Comparison of ENCODE assay signal across 8 cellular contexts in the genomic region with DNA sequence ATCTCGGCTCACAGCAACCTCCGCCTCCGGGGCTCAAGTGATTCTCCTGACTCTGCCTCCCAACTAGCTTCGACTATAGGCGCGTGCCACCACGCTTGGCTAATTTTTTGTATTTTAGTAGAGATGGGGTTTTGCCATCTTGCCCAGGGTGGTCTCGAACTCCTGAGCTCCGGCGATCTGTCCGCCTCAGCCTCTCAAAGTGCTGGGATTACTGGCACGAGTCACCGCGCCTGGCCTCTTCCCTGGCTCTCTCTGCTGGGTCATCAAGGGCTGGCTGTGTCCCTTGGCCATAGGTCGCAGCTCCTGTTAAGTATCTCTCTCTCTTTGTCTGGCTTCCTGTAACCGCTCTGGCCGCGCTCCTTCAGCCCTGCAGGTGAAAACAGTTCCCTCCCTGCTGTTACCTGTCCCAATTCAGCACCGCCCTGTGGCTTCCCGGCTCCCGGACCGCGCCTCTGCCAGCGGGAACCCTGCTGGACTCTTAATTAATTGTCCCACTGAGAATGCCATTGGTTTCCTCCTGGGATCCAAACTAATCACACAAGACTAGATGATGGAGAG. TPM values are rescaled to one million over a fixed set of nuclear protein-coding genes. Genes with fewer than 3 reads are reported as not detected.
DNase-seq lines count a peak whose midpoint lies in the region; ATAC-seq and TF ChIP-seq lines count a peak whose summit lies in the region.

No MANE protein-coding gene starts in this region.

- CTCF ChIA-PET in PC-9 (lab: Charles Lee) = no interaction called here

- TF ChIP-seq CTCF in PC-9 (conservative IDR thresholded peaks at IDR 0.05) (no peak), endodermal cell (conservative IDR thresholded peaks at IDR 0.05) (no peak), natural killer cell (IDR thresholded peaks at IDR 0.05) (no peak)

- WGBS in endodermal cell (ENCODE audit: insufficient coverage in 1 of 2, insufficient read length in 1 of 2), 2 experiments = 44 to 62% methylated on average over 16 to 24 of the region's 24 CpGs

- peak overlapping the region; percentile 49 for H3K9ac ChIP-seq in endodermal cell (ENCODE audit: extremely low read depth, low read length, poor library complexity, severe bottlenecking)

- H3K27ac Mint-ChIP-seq in endodermal cell (peak overlapping the region; percentile 54), natural killer cell (peak overlapping the region; percentile 31 to 77)

- peaks cover 15% of the 10 kb centered on the region for H3K4me1 ChIP-seq in PC-9 (replicated peaks; ENCODE audit: insufficient read depth)
- H3K4me1 ChIP-seq in endodermal cell (ENCODE audit: control insufficient read depth, insufficient read depth, low read length) = peaks cover 8% of the 10 kb centered on the region

- POLR2A ChIA-PET in PC-9 (lab: Charles Lee; ENCODE audit: unreplicated experiment) = interaction anchor here (0.6 to 0.7 kb wide), 2 partner anchors 170 to 278 kb away, joined by 3 to 4 read pairs; no protein-coding TSS in a partner anchor

- H3F3A ChIP-seq in PC-9 (ENCODE audit: insufficient read depth, low read depth) = peaks cover 13% of the 10 kb centered on the region

- TSS peak; percentile 70 for BruUV-seq in PC-9 (replicated peaks; lab: Mats Ljungman, UMichigan)

- H3K4me3 ChIP-seq in PC-9 (peak overlapping the region; percentile 78), endodermal cell (ENCODE audit: low read length) (peak overlapping the region; percentile 81)

- no peaks in the 10 kb centered on the region for H3K79me2 ChIP-seq in PC-9 (ENCODE audit: low read depth)

- H3K36me3 Mint-ChIP-seq in endodermal cell (ENCODE audit: low read depth) (peaks cover 6% of the 10 kb centered on the region), natural killer cell (no peaks in the 10 kb centered on the region)

- H3K4me2 ChIP-seq in PC-9 = peak overlapping the region; percentile 93

- no peaks in the 10 kb centered on the region for H3K9me2 ChIP-seq in PC-9 (ENCODE audit: insufficient read depth)

- no peaks in the 10 kb centered on the region for H4K20me1 ChIP-seq in PC-9 (ENCODE audit: insufficient read depth)

- in situ Hi-C loops in G401 (cut with HindIII; ENCODE audit: low sequenced_read_pairs) = no loop called here

- DNase-seq in G401 (ENCODE audit: low spot score) (peak; percentile 89), PC-9 (peak; percentile 72 to 77), endodermal cell (no peak), natural killer cell (no peak), SK-N-DZ (ENCODE audit: low spot score) (no peak)
- DNase-seq in activated CD4-positive, CD25-positive, alpha-beta regulatory T cell treated with anti-CD3 and anti-CD28 coated beads, Interleukin-2, amount 50 U/mL, for 72 hours = no peak

- H3K4me3 Mint-ChIP-seq in endodermal cell (peak overlapping the region; percentile 70), natural killer cell (peak overlapping the region; percentile 91)

- H3K9me3 ChIP-seq in PC-9 (ENCODE audit: insufficient read depth, low read depth) = no peaks in the 10 kb centered on the region
- no peaks in the 10 kb centered on the region for H3K9me3 ChIP-seq in endodermal cell (ENCODE audit: control insufficient read depth, low read length)

- H2AFZ ChIP-seq in PC-9 = peak overlapping the region; percentile 83

- H3K27me3 ChIP-seq in PC-9 (ENCODE audit: insufficient read depth, low read depth) (no peaks in the 10 kb centered on the region), endodermal cell (ENCODE audit: control insufficient read depth, insufficient read depth, low read length, poor library complexity, severe bottlenecking) (peaks cover 12% of the 10 kb centered on the region)

- intact Hi-C loops in PC-9 (cut with micrococcal nuclease; ENCODE audit: unreplicated experiment) = loop anchor here (10.0 kb wide), 1 partner anchor 193 kb away; no protein-coding TSS in a partner anchor
- intact Hi-C loops in natural killer cell (cut with micrococcal nuclease) = no loop called here

- no peaks in the 10 kb centered on the region for H3K9me3 Mint-ChIP-seq in endodermal cell
- H3K9me3 Mint-ChIP-seq in natural killer cell = no peaks in the 10 kb centered on the region

- H3K27ac ChIP-seq in PC-9 (peak overlapping the region; percentile 46), endodermal cell (ENCODE audit: low read depth, low read length) (no peak overlapping the region)

- H3K4me1 Mint-ChIP-seq in endodermal cell (peaks cover 25% of the 10 kb centered on the region), natural killer cell (peaks cover 21 to 28% of the 10 kb centered on the region in 2 donors)

- H3K36me3 ChIP-seq in PC-9 (ENCODE audit: low read depth) (no peaks in the 10 kb centered on the region), endodermal cell (ENCODE audit: control insufficient read depth, insufficient read depth, low read length) (no peaks in the 10 kb centered on the region)

- ATAC-seq in natural killer cell (no peak), GM21528 (IDR thresholded peaks at IDR 0.05; ENCODE audit: low FRiP score, unreplicated experiment) (no peak), GM18867 (IDR thresholded peaks at IDR 0.05; ENCODE audit: unreplicated experiment) (no peak)

- H3K27me3 Mint-ChIP-seq in endodermal cell (ENCODE audit: insufficient read depth) (peaks cover 15% of the 10 kb centered on the region), natural killer cell (ENCODE audit: low read depth in 2 of 2) (peaks cover 14% of the 10 kb centered on the region in 2 donors)

RNA-seq across cellular contexts. Expression of gene RGS12, which starts 1.3 kb away (rescaled TPM):
- total RNA-seq in G401 (2014; rRNA removed; shearing (Covaris generic)) = 12.3 and 14.4 TPM in 2 replicates
- 36.6 and 37.1 TPM in 2 replicates for total RNA-seq in PC-9 (2021)
- 10 to 100 TPM; 45.2 to 48.6 TPM for total RNA-seq in endodermal cell
- 47.0 TPM for polyA plus RNA-seq in endodermal cell (2013, experiment 1 of 2)
- 44.0 TPM for polyA plus RNA-seq in endodermal cell (2013, experiment 2 of 2)
- 10 to 100 TPM; 10.5 to 12.3 (median 10.6) TPM for total RNA-seq in natural killer cell
- 29.6 and 37.0 TPM in 2 replicates for polyA plus RNA-seq in SK-N-DZ (2014; cell fraction: cytosol; rRNA removed)
- 54.3 and 245 TPM in 2 replicates for polyA plus RNA-seq in SK-N-DZ (2014; cell fraction: nucleus; rRNA removed)

RNA-seq across cellular contexts. Expression of gene MSANTD1, which starts 42.5 kb away (rescaled TPM):
- total RNA-seq in G401 (2014; rRNA removed; shearing (Covaris generic)) = 0.20 TPM in 1 of 2 replicates, not detected in the other
- total RNA-seq in PC-9 (2021) (3.1 and 3.4 TPM in 2 replicates), endodermal cell (1 to 10 TPM in 1 of 2 donors, under 1 TPM in 1; 1.00 to 2.5 TPM), natural killer cell (1 to 10 TPM in 2 of 3 donors, under 1 TPM in 1; 0.54 to 2.2 (median 1.8) TPM)
- polyA plus RNA-seq in endodermal cell (2013, experiment 1 of 2) = 0.32 TPM
- 0.41 TPM for polyA plus RNA-seq in endodermal cell (2013, experiment 2 of 2)
- 0.14 and 0.42 TPM in 2 replicates for polyA plus RNA-seq in SK-N-DZ (2014; cell fraction: cytosol; rRNA removed)
- 0.55 and 0.96 TPM in 2 replicates for polyA plus RNA-seq in SK-N-DZ (2014; cell fraction: nucleus; rRNA removed)

Comparison
In these comparisons a context has a peak if more than half of its experiments do, and no peak if none do; other contexts are left out.
1. DNase-seq: peak in G401 (single experiment) and PC-9 (2 of 2); none in endodermal cell (single experiment), natural killer cell (single experiment), SK-N-DZ (single experiment) and activated CD4-positive, CD25-positive, alpha-beta regulatory T cell treated with anti-CD3 and anti-CD28 coated beads, Interleukin-2, amount 50 U/mL, for 72 hours (single experiment).